1 cellular context compared by ENCODE assay signal in genomic region chr3:111859061-111859973, GRCh38.
TF ChIP-seq lines count a peak whose summit lies in the region.

Gene PHLDB2 (plus strand): TSS chr3:111859265. CDS start chr3:111884078, 24,813 bp downstream.

TF ChIP-seq in HepG2, 621 proteins besides CTCF, POLR2A, EP300 and RAD21 (continued from another document and continues in another):
- no peak for TF ChIP-seq STAG1 (CRISPR knock-in tag; IDR thresholded peaks at IDR 0.05)
- no peak for TF ChIP-seq SP140L (CRISPR knock-in tag; IDR thresholded peaks at IDR 0.05; ENCODE audit: borderline replicate concordance)
- no peak for TF ChIP-seq SMC3 (IDR thresholded peaks at IDR 0.05; ENCODE audit: low read length)
- TF ChIP-seq HNRNPL (IDR thresholded peaks at IDR 0.05; ENCODE audit: low read depth, low read length): 0 out of 2 replicates have a peak, but pooled peaks have one; percentile 27
- peak; percentile 31; the same call in 1 of the 2 replicates for TF ChIP-seq ATF2 (CRISPR knock-in tag; IDR thresholded peaks at IDR 0.05)
- TF ChIP-seq ELK4 (CRISPR knock-in tag; IDR thresholded peaks at IDR 0.05; ENCODE audit: borderline replicate concordance): no peak
- peak; percentile 18; the same call in 1 of the 2 replicates for TF ChIP-seq ARID5B (CRISPR knock-in tag; IDR thresholded peaks at IDR 0.05)
- TF ChIP-seq SP1 (IDR thresholded peaks at IDR 0.05): no peak
- TF ChIP-seq SP1 (CRISPR knock-in tag; IDR thresholded peaks at IDR 0.05): peak; percentile 14; the same call in 1 of the 2 replicates
- TF ChIP-seq TEAD2 (CRISPR knock-in tag; IDR thresholded peaks at IDR 0.05): no peak
- no peak for TF ChIP-seq RFX5 (IDR thresholded peaks at IDR 0.05; ENCODE audit: low read depth, low read length)
- no peak for TF ChIP-seq SMYD3 (CRISPR knock-in tag; IDR thresholded peaks at IDR 0.05)
- TF ChIP-seq PLSCR1 (CRISPR knock-in tag; IDR thresholded peaks at IDR 0.05; ENCODE audit: borderline replicate concordance): no peak
- TF ChIP-seq ZNF775 (CRISPR knock-in tag; IDR thresholded peaks at IDR 0.05; ENCODE audit: borderline replicate concordance): no peak
- TF ChIP-seq NFAT5 (CRISPR knock-in tag; IDR thresholded peaks at IDR 0.05): 0 out of 2 replicates have a peak, but pooled peaks have one; percentile 35
- TF ChIP-seq ZNF44 (CRISPR knock-in tag; IDR thresholded peaks at IDR 0.05): no peak
- no peak for TF ChIP-seq THYN1 (CRISPR knock-in tag; IDR thresholded peaks at IDR 0.05; ENCODE audit: borderline replicate concordance, low read depth)
- no peak for TF ChIP-seq MTF2 (CRISPR knock-in tag; IDR thresholded peaks at IDR 0.05; ENCODE audit: borderline replicate concordance)
- TF ChIP-seq HES4 (CRISPR knock-in tag; IDR thresholded peaks at IDR 0.05; ENCODE audit: borderline replicate concordance): peak; percentile 73; the same call in 1 of the 2 replicates
- TF ChIP-seq TARDBP (CRISPR knock-in tag; IDR thresholded peaks at IDR 0.05): no peak
- TF ChIP-seq SYNCRIP (IDR thresholded peaks at IDR 0.05; ENCODE audit: insufficient read depth, low read depth, low read length): no peak
- no peak for TF ChIP-seq FOXK1 (CRISPR knock-in tag; IDR thresholded peaks at IDR 0.05; ENCODE audit: borderline replicate concordance, low read depth)
- peak; percentile 33; the same call in 1 of the 2 replicates for TF ChIP-seq MED1 (CRISPR knock-in tag; IDR thresholded peaks at IDR 0.05)
- peak; percentile 8; the same call in 1 of the 2 replicates for TF ChIP-seq TFAP4 (IDR thresholded peaks at IDR 0.05; ENCODE audit: borderline replicate concordance, low read depth)
- peak; percentile 67; the same call in 1 of the 2 replicates for TF ChIP-seq ZNF607 (CRISPR knock-in tag; IDR thresholded peaks at IDR 0.05; ENCODE audit: borderline replicate concordance)
- TF ChIP-seq GFI1 (CRISPR knock-in tag; IDR thresholded peaks at IDR 0.05; ENCODE audit: borderline replicate concordance): 0 out of 2 replicates have a peak, but pooled peaks have one; percentile 51
- 0 out of 2 replicates have a peak, but pooled peaks have one; percentile 14 for TF ChIP-seq SMAD3 (CRISPR knock-in tag; IDR thresholded peaks at IDR 0.05)
- TF ChIP-seq SP4 (CRISPR knock-in tag; IDR thresholded peaks at IDR 0.05): no peak; the same call in 1 of the 2 replicates
- 0 out of 2 replicates have a peak, but pooled peaks have one; percentile 7 for TF ChIP-seq BCL6 (CRISPR knock-in tag; IDR thresholded peaks at IDR 0.05)
- TF ChIP-seq ZNF274 (CRISPR knock-in tag; IDR thresholded peaks at IDR 0.05): peak; percentile 86; the same call in 1 of the 2 replicates
- TF ChIP-seq ZBTB10 (CRISPR knock-in tag; IDR thresholded peaks at IDR 0.05; ENCODE audit: borderline replicate concordance): peak; percentile 39; the same call in 1 of the 2 replicates
- TF ChIP-seq WIZ (CRISPR knock-in tag; IDR thresholded peaks at IDR 0.05): peak; percentile 39; the same call in 1 of the 2 replicates
- peak; percentile 75 for TF ChIP-seq YEATS4 (CRISPR knock-in tag; IDR thresholded peaks at IDR 0.05; ENCODE audit: borderline replicate concordance)
- no peak for TF ChIP-seq NKX3-1 (CRISPR knock-in tag; IDR thresholded peaks at IDR 0.05)
- peak; percentile 85 for TF ChIP-seq ZMYM4 (CRISPR knock-in tag; IDR thresholded peaks at IDR 0.05)
- TF ChIP-seq ZSCAN31 (CRISPR knock-in tag; IDR thresholded peaks at IDR 0.05; ENCODE audit: low read depth): no peak
- TF ChIP-seq ZNF691 (CRISPR knock-in tag; IDR thresholded peaks at IDR 0.05; ENCODE audit: borderline replicate concordance, low read depth): peak; percentile 58; the same call in 1 of the 2 replicates
- TF ChIP-seq SIX4 (CRISPR knock-in tag; IDR thresholded peaks at IDR 0.05): no peak
- TF ChIP-seq ZNF770 (CRISPR knock-in tag; IDR thresholded peaks at IDR 0.05): 0 out of 2 replicates have a peak, but pooled peaks have one; percentile 23
- TF ChIP-seq CENPBD1 (CRISPR knock-in tag; IDR thresholded peaks at IDR 0.05; ENCODE audit: borderline replicate concordance, low read depth): no peak
- TF ChIP-seq ZFP90 (CRISPR knock-in tag; IDR thresholded peaks at IDR 0.05; ENCODE audit: borderline replicate concordance): no peak
- no peak for TF ChIP-seq SATB2 (CRISPR knock-in tag; IDR thresholded peaks at IDR 0.05)
